1 cellular context compared by ENCODE assay signal in the genomic region with DNA sequence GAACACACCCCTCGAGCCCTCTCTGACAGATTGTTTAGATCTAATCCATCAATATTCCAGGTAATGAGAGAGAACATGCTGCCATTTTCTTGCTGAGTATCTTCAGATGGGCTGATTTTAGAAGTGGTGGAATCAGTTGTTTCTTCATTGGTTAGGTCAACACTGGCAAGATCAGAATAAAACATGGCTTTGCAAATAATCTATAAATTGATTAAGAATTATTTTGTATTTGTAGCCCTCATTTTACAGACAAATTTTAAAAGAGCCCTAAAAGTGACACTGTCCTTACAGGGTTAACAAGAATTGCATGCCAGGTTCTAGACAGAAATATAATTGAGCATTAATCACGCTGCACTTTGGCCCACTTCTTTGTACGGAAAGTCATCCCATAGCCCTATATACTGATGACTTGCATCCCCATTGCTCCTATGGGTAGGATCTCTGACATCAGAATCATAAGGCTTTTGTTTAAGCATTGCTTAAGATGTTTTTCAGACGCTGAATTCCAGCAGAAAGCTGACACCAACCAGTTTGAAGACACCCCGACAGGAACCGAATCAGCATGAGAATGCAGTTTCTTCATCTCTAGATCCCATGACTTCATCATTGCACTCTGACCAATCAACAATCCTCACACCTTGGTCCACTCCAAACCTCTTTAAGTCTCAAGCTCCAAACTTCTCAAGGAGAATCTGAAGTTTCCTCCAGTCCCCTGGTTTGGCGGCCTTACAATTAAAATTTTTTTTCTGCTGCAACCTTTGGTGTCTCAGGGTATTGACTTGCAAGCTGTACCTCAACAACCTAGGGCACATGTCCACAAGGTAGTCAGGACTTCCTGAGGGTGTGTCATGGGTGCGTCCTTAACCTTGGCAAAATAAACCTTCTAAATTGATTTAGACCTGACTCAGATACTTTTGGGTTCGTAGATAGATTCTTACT.
TF ChIP-seq lines count a peak whose summit lies in the region.

No MANE protein-coding gene starts in this region.

TF ChIP-seq in K562, 482 proteins besides CTCF, POLR2A, EP300 and RAD21 (continued from another document and continues in another):
- TF ChIP-seq, protein P1, sequence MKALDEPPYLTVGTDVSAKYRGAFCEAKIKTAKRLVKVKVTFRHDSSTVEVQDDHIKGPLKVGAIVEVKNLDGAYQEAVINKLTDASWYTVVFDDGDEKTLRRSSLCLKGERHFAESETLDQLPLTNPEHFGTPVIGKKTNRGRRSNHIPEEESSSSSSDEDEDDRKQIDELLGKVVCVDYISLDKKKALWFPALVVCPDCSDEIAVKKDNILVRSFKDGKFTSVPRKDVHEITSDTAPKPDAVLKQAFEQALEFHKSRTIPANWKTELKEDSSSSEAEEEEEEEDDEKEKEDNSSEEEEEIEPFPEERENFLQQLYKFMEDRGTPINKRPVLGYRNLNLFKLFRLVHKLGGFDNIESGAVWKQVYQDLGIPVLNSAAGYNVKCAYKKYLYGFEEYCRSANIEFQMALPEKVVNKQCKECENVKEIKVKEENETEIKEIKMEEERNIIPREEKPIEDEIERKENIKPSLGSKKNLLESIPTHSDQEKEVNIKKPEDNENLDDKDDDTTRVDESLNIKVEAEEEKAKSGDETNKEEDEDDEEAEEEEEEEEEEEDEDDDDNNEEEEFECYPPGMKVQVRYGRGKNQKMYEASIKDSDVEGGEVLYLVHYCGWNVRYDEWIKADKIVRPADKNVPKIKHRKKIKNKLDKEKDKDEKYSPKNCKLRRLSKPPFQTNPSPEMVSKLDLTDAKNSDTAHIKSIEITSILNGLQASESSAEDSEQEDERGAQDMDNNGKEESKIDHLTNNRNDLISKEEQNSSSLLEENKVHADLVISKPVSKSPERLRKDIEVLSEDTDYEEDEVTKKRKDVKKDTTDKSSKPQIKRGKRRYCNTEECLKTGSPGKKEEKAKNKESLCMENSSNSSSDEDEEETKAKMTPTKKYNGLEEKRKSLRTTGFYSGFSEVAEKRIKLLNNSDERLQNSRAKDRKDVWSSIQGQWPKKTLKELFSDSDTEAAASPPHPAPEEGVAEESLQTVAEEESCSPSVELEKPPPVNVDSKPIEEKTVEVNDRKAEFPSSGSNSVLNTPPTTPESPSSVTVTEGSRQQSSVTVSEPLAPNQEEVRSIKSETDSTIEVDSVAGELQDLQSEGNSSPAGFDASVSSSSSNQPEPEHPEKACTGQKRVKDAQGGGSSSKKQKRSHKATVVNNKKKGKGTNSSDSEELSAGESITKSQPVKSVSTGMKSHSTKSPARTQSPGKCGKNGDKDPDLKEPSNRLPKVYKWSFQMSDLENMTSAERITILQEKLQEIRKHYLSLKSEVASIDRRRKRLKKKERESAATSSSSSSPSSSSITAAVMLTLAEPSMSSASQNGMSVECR (CRISPR knock-in tag; IDR thresholded peaks at IDR 0.05), result no peak
- TF ChIP-seq POLR3A (IDR thresholded peaks at IDR 0.05; ENCODE audit: borderline replicate concordance, extremely low read depth, insufficient read depth, insufficient read length) (no peak), EZH2 (IDR thresholded peaks at IDR 0.05; ENCODE audit: borderline replicate concordance, low read depth, low read length) (no peak), NBN (IDR thresholded peaks at IDR 0.05; ENCODE audit: low read depth) (no peak), ARHGAP35 (IDR thresholded peaks at IDR 0.05; ENCODE audit: partially characterized antibody) (no peak), BRF1 (IDR thresholded peaks at IDR 0.05; ENCODE audit: borderline replicate concordance, extremely low read depth, insufficient read length) (no peak), MAFK (IDR thresholded peaks at IDR 0.05; ENCODE audit: low read length) (peak; percentile 86), ATF2 (CRISPR knock-in tag; IDR thresholded peaks at IDR 0.05) (no peak), MNT (conservative IDR thresholded peaks at IDR 0.05) (peak; percentile 33; a peak in 2 of 4 replicates), USF2 (CRISPR knock-in tag; IDR thresholded peaks at IDR 0.05) (no peak), ZNF347 (CRISPR knock-in tag; IDR thresholded peaks at IDR 0.05; ENCODE audit: low read depth) (no peak), FOXJ3 (CRISPR knock-in tag; IDR thresholded peaks at IDR 0.05) (no peak), ARID3A (IDR thresholded peaks at IDR 0.05; ENCODE audit: borderline replicate concordance, low read depth, low read length) (no peak), CREM (IDR thresholded peaks at IDR 0.05; ENCODE audit: low read depth) (no peak), NR2C2 (CRISPR knock-in tag; IDR thresholded peaks at IDR 0.05) (no peak), NR2C2 (tag; IDR thresholded peaks at IDR 0.05) (peak; percentile 53; the same call in 1 of the 2 replicates), THAP7 (CRISPR knock-in tag; IDR thresholded peaks at IDR 0.05) (no peak), HNRNPH1 (optimal IDR thresholded peaks at IDR 0.05; ENCODE audit: low read depth, low read length) (no peak), FOXA1 (IDR thresholded peaks at IDR 0.05; ENCODE audit: borderline replicate concordance) (no peak), ZNF398 (CRISPR knock-in tag; IDR thresholded peaks at IDR 0.05) (no peak), HMGN3 (IDR thresholded peaks at IDR 0.05; ENCODE audit: borderline replicate concordance, extremely low read depth, insufficient read length, low read depth, low read length) (no peak), JUN (IDR thresholded peaks at IDR 0.05; ENCODE audit: borderline replicate concordance, low read depth, low read length) (0 out of 2 replicates have a peak, but pooled peaks have one; percentile 56), JUN (CRISPR knock-in tag; IDR thresholded peaks at IDR 0.05; ENCODE audit: borderline replicate concordance) (no peak), E2F1 (CRISPR knock-in tag; IDR thresholded peaks at IDR 0.05) (no peak), ZNF830 (CRISPR knock-in tag; IDR thresholded peaks at IDR 0.05) (no peak), ZNF77 (CRISPR knock-in tag; IDR thresholded peaks at IDR 0.05) (no peak), MCM3 (IDR thresholded peaks at IDR 0.05) (no peak), HDAC8 (tag; IDR thresholded peaks at IDR 0.05) (0 out of 2 replicates have a peak, but pooled peaks have one; percentile 38), RAD51 (IDR thresholded peaks at IDR 0.05; ENCODE audit: borderline replicate concordance, low read depth) (no peak; the same call in 1 of the 2 replicates), E2F3 (CRISPR knock-in tag; IDR thresholded peaks at IDR 0.05) (no peak), TAL1 (IDR thresholded peaks at IDR 0.05) (no peak), KLF6 (CRISPR knock-in tag; IDR thresholded peaks at IDR 0.05; ENCODE audit: borderline replicate concordance) (no peak)
- TF ChIP-seq, protein P2, sequence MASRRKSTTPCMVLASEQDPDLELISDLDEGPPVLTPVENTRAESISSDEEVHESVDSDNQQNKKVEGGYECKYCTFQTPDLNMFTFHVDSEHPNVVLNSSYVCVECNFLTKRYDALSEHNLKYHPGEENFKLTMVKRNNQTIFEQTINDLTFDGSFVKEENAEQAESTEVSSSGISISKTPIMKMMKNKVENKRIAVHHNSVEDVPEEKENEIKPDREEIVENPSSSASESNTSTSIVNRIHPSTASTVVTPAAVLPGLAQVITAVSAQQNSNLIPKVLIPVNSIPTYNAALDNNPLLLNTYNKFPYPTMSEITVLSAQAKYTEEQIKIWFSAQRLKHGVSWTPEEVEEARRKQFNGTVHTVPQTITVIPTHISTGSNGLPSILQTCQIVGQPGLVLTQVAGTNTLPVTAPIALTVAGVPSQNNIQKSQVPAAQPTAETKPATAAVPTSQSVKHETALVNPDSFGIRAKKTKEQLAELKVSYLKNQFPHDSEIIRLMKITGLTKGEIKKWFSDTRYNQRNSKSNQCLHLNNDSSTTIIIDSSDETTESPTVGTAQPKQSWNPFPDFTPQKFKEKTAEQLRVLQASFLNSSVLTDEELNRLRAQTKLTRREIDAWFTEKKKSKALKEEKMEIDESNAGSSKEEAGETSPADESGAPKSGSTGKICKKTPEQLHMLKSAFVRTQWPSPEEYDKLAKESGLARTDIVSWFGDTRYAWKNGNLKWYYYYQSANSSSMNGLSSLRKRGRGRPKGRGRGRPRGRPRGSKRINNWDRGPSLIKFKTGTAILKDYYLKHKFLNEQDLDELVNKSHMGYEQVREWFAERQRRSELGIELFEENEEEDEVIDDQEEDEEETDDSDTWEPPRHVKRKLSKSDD (conservative IDR thresholded peaks at IDR 0.05; ENCODE audit: low read length), result no peak
- TF ChIP-seq, protein P3, sequence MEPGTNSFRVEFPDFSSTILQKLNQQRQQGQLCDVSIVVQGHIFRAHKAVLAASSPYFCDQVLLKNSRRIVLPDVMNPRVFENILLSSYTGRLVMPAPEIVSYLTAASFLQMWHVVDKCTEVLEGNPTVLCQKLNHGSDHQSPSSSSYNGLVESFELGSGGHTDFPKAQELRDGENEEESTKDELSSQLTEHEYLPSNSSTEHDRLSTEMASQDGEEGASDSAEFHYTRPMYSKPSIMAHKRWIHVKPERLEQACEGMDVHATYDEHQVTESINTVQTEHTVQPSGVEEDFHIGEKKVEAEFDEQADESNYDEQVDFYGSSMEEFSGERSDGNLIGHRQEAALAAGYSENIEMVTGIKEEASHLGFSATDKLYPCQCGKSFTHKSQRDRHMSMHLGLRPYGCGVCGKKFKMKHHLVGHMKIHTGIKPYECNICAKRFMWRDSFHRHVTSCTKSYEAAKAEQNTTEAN (CRISPR knock-in tag; IDR thresholded peaks at IDR 0.05), result no peak
